ENCODE assay signal across 8 cellular contexts in genomic region chr2:108637304-108637669, GRCh38.
DNase-seq lines count a peak whose midpoint lies in the region; ATAC-seq, FAIRE-seq and TF ChIP-seq lines count a peak whose summit lies in the region.

No MANE protein-coding gene starts in this region.

- no peak overlapping the region for H3K4me3 ChIP-seq in Loucy (ENCODE audit: low read length, poor library complexity, severe bottlenecking)
- H3K4me3 ChIP-seq in endodermal cell (ENCODE audit: low read length): no peak overlapping the region

- no peaks in the 10 kb centered on the region for H3K9me2 ChIP-seq in Loucy (replicated peaks; ENCODE audit: low read depth, low read length)

- peak overlapping the region; percentile 45 for H3K27ac ChIP-seq in endodermal cell (ENCODE audit: low read depth, low read length)

- FAIRE-seq in HTR-8/SVneo (lab: Jason Lieb, UNC): no peak

- ATAC-seq in GM18517 (IDR thresholded peaks at IDR 0.05; ENCODE audit: unreplicated experiment) (peak; percentile 46), HG02938 (IDR thresholded peaks at IDR 0.05; ENCODE audit: unreplicated experiment) (no peak)
- peak; percentile 45 to 66 for ATAC-seq in natural killer cell treated with Interleukin-12 subunit alpha and Interleukin-12 subunit beta and Interleukin-15 and Interleukin-18, amount 100 ng/mL, for 72 hours

- H3K9ac ChIP-seq in Loucy (ENCODE audit: low read depth, low read length, poor library complexity, severe bottlenecking) (peak overlapping the region; percentile 37), endodermal cell (ENCODE audit: extremely low read depth, low read length, poor library complexity, severe bottlenecking) (no peak overlapping the region)

- 73 to 83% methylated on average over 2 to 4 of the region's 4 CpGs for WGBS in endodermal cell (ENCODE audit: insufficient coverage in 1 of 2, insufficient read length in 1 of 2), 2 experiments

- peaks cover 44% of the 10 kb centered on the region for H4K20me1 ChIP-seq in Loucy (ENCODE audit: insufficient read depth, low read length, poor library complexity, severe bottlenecking)

- H3K4me1 Mint-ChIP-seq in endodermal cell: peaks cover 7% of the 10 kb centered on the region
- H3K4me1 Mint-ChIP-seq in natural killer cell treated with Interleukin-12 subunit alpha and Interleukin-12 subunit beta and Interleukin-15 and Interleukin-18, amount 100 ng/mL, for 72 hours (ENCODE audit: low read depth in 2 of 2): peaks cover 32 to 36% of the 10 kb centered on the region in 2 donors

- no peak overlapping the region for H3K4me3 Mint-ChIP-seq in endodermal cell
- no peak overlapping the region for H3K4me3 Mint-ChIP-seq in natural killer cell treated with Interleukin-12 subunit alpha and Interleukin-12 subunit beta and Interleukin-15 and Interleukin-18, amount 100 ng/mL, for 72 hours

- no peaks in the 10 kb centered on the region for H3K9me3 ChIP-seq in Loucy (ENCODE audit: insufficient read depth, low read depth, low read length)
- H3K9me3 ChIP-seq in endodermal cell (ENCODE audit: control insufficient read depth, low read length): no peaks in the 10 kb centered on the region

- H3K4me2 ChIP-seq in Loucy (ENCODE audit: low read depth, low read length, poor library complexity, severe bottlenecking): peak overlapping the region; percentile 41

- no peaks in the 10 kb centered on the region for H3F3A ChIP-seq in Loucy (ENCODE audit: low read depth)

- H3K36me3 Mint-ChIP-seq in endodermal cell (ENCODE audit: low read depth): no peaks in the 10 kb centered on the region
- H3K36me3 Mint-ChIP-seq in natural killer cell treated with Interleukin-12 subunit alpha and Interleukin-12 subunit beta and Interleukin-15 and Interleukin-18, amount 100 ng/mL, for 72 hours: no peaks in the 10 kb centered on the region

- H3K79me2 ChIP-seq in Loucy (ENCODE audit: insufficient read depth, low read length): peaks cover 100% of the 10 kb centered on the region

- H2AFZ ChIP-seq in Loucy (ENCODE audit: low read length): no peak overlapping the region

- H3K27ac Mint-ChIP-seq in endodermal cell: no peak overlapping the region
- H3K27ac Mint-ChIP-seq in natural killer cell treated with Interleukin-12 subunit alpha and Interleukin-12 subunit beta and Interleukin-15 and Interleukin-18, amount 100 ng/mL, for 72 hours: peak overlapping the region; percentile 31 to 78

- H3K27me3 ChIP-seq in Loucy (ENCODE audit: insufficient read depth, low read length, poor library complexity, severe bottlenecking) (no peaks in the 10 kb centered on the region), endodermal cell (ENCODE audit: control insufficient read depth, insufficient read depth, low read length, poor library complexity, severe bottlenecking) (no peaks in the 10 kb centered on the region)

- H3K4me1 ChIP-seq in Loucy (ENCODE audit: insufficient read depth, low read length, poor library complexity, severe bottlenecking) (peaks cover 65% of the 10 kb centered on the region), endodermal cell (ENCODE audit: control insufficient read depth, insufficient read depth, low read length) (no peaks in the 10 kb centered on the region)

- peaks cover 13% of the 10 kb centered on the region; the same call in 1 of the 2 replicates for H3K36me3 ChIP-seq in Loucy (ENCODE audit: insufficient read depth, low read length)
- H3K36me3 ChIP-seq in endodermal cell (ENCODE audit: control insufficient read depth, insufficient read depth, low read length): no peaks in the 10 kb centered on the region

- TF ChIP-seq CTCF in Loucy (conservative IDR thresholded peaks at IDR 0.05; ENCODE audit: low read length) (no peak), endodermal cell (conservative IDR thresholded peaks at IDR 0.05) (no peak)

- H3K27me3 Mint-ChIP-seq in endodermal cell (ENCODE audit: insufficient read depth): no peaks in the 10 kb centered on the region
- H3K27me3 Mint-ChIP-seq in natural killer cell treated with Interleukin-12 subunit alpha and Interleukin-12 subunit beta and Interleukin-15 and Interleukin-18, amount 100 ng/mL, for 72 hours: no peaks in the 10 kb centered on the region

- DNase-seq in endodermal cell: no peak
- no peak for DNase-seq in natural killer cell treated with Interleukin-12 subunit alpha and Interleukin-12 subunit beta and Interleukin-15 and Interleukin-18, amount 100 ng/mL, for 72 hours (ENCODE audit: low spot score)
- DNase-seq in HTR-8/SVneo (ENCODE audit: insufficient read length, low spot score): no peak
- no peak for DNase-seq in putamen (ENCODE audit: low spot score)
- DNase-seq in 8988T: no peak

- H3K9me3 Mint-ChIP-seq in endodermal cell: no peaks in the 10 kb centered on the region
- no peaks in the 10 kb centered on the region for H3K9me3 Mint-ChIP-seq in natural killer cell treated with Interleukin-12 subunit alpha and Interleukin-12 subunit beta and Interleukin-15 and Interleukin-18, amount 100 ng/mL, for 72 hours
